Comparison of ENCODE assay signal across 2 cellular contexts in the genomic region with DNA sequence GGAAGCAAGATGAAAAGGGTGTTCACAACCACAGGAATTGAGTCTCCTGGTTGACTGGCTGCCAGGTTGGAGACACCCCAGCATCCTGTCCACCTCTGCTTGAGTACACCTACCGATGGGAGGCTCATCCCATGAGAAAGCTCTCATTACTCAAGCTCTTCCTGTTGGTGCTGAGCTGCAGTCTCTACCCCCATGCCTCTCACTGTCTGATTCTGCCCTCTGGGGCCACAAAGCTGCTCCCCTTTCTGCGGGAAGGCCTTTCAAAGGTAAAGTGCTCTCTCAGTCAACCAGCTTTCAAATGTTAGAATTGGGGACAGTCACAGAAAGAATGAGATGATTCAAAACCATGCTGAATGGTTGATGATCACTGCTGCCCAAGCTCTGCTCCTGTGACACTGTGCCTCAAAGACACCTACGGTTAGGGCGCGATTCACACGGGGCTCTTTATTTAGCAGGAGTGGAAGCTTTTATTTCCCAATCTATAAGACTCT.
TF ChIP-seq lines count a peak whose summit lies in the region.

No MANE protein-coding gene starts in this region.

TF ChIP-seq in IMR-90, 13 proteins besides CTCF, POLR2A, EP300 and RAD21:
- TF ChIP-seq FOS (IDR thresholded peaks at IDR 0.05; ENCODE audit: low read depth, low read length) (no peak), RCOR1 (IDR thresholded peaks at IDR 0.05; ENCODE audit: insufficient replicate concordance, low read length) (no peak), RFX5 (IDR thresholded peaks at IDR 0.05; ENCODE audit: low read depth, low read length) (no peak), BHLHE40 (IDR thresholded peaks at IDR 0.05; ENCODE audit: low read depth, low read length) (no peak), MAFK (IDR thresholded peaks at IDR 0.05; ENCODE audit: low read depth, low read length) (no peak), CEBPB (IDR thresholded peaks at IDR 0.05; ENCODE audit: low read depth, low read length) (no peak), MAZ (IDR thresholded peaks at IDR 0.05; ENCODE audit: borderline replicate concordance, low read depth, low read length) (no peak), CHD1 (IDR thresholded peaks at IDR 0.05; ENCODE audit: low read depth, low read length) (no peak), SMC3 (IDR thresholded peaks at IDR 0.05; ENCODE audit: low read depth, low read length) (no peak), MXI1 (IDR thresholded peaks at IDR 0.05; ENCODE audit: borderline replicate concordance, low read depth, low read length) (no peak), NFE2L2 (IDR thresholded peaks at IDR 0.05; ENCODE audit: low read depth, low read length) (no peak)
- TF ChIP-seq, protein P1, sequence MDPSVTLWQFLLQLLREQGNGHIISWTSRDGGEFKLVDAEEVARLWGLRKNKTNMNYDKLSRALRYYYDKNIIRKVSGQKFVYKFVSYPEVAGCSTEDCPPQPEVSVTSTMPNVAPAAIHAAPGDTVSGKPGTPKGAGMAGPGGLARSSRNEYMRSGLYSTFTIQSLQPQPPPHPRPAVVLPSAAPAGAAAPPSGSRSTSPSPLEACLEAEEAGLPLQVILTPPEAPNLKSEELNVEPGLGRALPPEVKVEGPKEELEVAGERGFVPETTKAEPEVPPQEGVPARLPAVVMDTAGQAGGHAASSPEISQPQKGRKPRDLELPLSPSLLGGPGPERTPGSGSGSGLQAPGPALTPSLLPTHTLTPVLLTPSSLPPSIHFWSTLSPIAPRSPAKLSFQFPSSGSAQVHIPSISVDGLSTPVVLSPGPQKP (IDR thresholded peaks at IDR 0.05; ENCODE audit: borderline replicate concordance, low read depth, low read length): no peak
- TF ChIP-seq, protein P2, sequence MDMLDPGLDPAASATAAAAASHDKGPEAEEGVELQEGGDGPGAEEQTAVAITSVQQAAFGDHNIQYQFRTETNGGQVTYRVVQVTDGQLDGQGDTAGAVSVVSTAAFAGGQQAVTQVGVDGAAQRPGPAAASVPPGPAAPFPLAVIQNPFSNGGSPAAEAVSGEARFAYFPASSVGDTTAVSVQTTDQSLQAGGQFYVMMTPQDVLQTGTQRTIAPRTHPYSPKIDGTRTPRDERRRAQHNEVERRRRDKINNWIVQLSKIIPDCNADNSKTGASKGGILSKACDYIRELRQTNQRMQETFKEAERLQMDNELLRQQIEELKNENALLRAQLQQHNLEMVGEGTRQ (IDR thresholded peaks at IDR 0.05; ENCODE audit: low read depth, low read length): no peak

TF ChIP-seq in H1, 55 proteins besides CTCF, POLR2A, EP300 and RAD21:
- no peak for TF ChIP-seq BACH1 (IDR thresholded peaks at IDR 0.05; ENCODE audit: low read length)
- TF ChIP-seq KDM1A (IDR thresholded peaks at IDR 0.05; ENCODE audit: borderline replicate concordance, low read length): no peak
- no peak for TF ChIP-seq SP2 (IDR thresholded peaks at IDR 0.05; ENCODE audit: low read length)
- no peak for TF ChIP-seq SP1 (IDR thresholded peaks at IDR 0.05; ENCODE audit: low read depth, low read length)
- no peak for TF ChIP-seq CBX5 (IDR thresholded peaks at IDR 0.05; ENCODE audit: low read depth, low read length)
- TF ChIP-seq GABPA (IDR thresholded peaks at IDR 0.05; ENCODE audit: borderline replicate concordance, insufficient read depth, low read length): no peak
- TF ChIP-seq TEAD4 (IDR thresholded peaks at IDR 0.05; ENCODE audit: low read depth, low read length): no peak
- no peak for TF ChIP-seq TAF1 (IDR thresholded peaks at IDR 0.05; ENCODE audit: low read depth, low read length)
- no peak for TF ChIP-seq SRF (IDR thresholded peaks at IDR 0.05; ENCODE audit: low read depth, low read length)
- TF ChIP-seq PHF8 (conservative IDR thresholded peaks at IDR 0.05; ENCODE audit: low read depth, low read length): no peak
